8 cellular contexts compared by ENCODE assay signal in genomic region chrX:119605398-119605738, GRCh38. TPM values are rescaled to one million over a fixed set of nuclear protein-coding genes. Genes with fewer than 3 reads are reported as not detected.
A peak's percentile ranks its signal among the peaks of the same experiment; 100 is the strongest.
DNase-seq lines count a peak whose midpoint lies in the region; ATAC-seq and TF ChIP-seq lines count a peak whose summit lies in the region.

No MANE protein-coding gene starts in this region.

- H3K4me3 ChIP-seq in A673 (ENCODE audit: low read depth, low read length, poor library complexity, severe bottlenecking), result peak overlapping the region; percentile 69
- peak overlapping the region; percentile 100 for H3K4me3 ChIP-seq in NT2/D1 (ENCODE audit: insufficient read length, low read depth)
- peak overlapping the region; percentile 59 for H3K4me3 ChIP-seq in lower leg skin (ENCODE audit: low read depth, poor library complexity, severe bottlenecking)
- H3K4me3 ChIP-seq in thoracic aorta, result peak overlapping the region; percentile 85

- intact Hi-C loops in A673 (cut with micrococcal nuclease; ENCODE audit: unreplicated experiment), result no loop called here
- intact Hi-C loops in lower leg skin (cut with DNase I; ENCODE audit: low total_unique reads), result no loop called here

- peaks cover 5% of the 10 kb centered on the region for H3K36me3 ChIP-seq in A673 (ENCODE audit: insufficient read depth, low read length, poor library complexity, severe bottlenecking)
- peaks cover 26% of the 10 kb centered on the region for H3K36me3 ChIP-seq in NT2/D1 (ENCODE audit: insufficient read depth, insufficient read length, low read length)
- H3K36me3 ChIP-seq in thoracic aorta, result no peaks in the 10 kb centered on the region

- H3K4me1 ChIP-seq in A673 (ENCODE audit: insufficient read depth, low read length, poor library complexity, severe bottlenecking), result no peaks in the 10 kb centered on the region
- no peaks in the 10 kb centered on the region for H3K4me1 ChIP-seq in NT2/D1 (ENCODE audit: insufficient read depth, insufficient read length)
- peaks cover 0 to 4% of the 10 kb centered on the region in 2 donors for H3K4me1 ChIP-seq in thoracic aorta (ENCODE audit: control insufficient read depth in 1 of 2, low read depth in 2 of 2)

- peak overlapping the region; percentile 68 for H3K27ac Mint-ChIP-seq in chondrocyte (ENCODE audit: unreplicated experiment)

- H3K27ac ChIP-seq in A673 (ENCODE audit: low read depth, low read length, poor library complexity, severe bottlenecking) (peak overlapping the region; percentile 94), thoracic aorta (peak overlapping the region; percentile 72 to 81)

- no peaks in the 10 kb centered on the region for H3K27me3 Mint-ChIP-seq in chondrocyte (ENCODE audit: low read depth)

- CTCF ChIA-PET in A673 (lab: Charles Lee), result interaction anchor here (0.7 kb wide), 1 partner anchor 137 kb away, joined by 11 read pairs; the partner anchor contains the start of gene SLC25A5

- no peaks in the 10 kb centered on the region for H3K36me3 Mint-ChIP-seq in chondrocyte (ENCODE audit: low read depth)

- H3K9ac ChIP-seq in NT2/D1 (ENCODE audit: insufficient read length, low read depth), result peak overlapping the region; percentile 100

- WGBS in lower leg skin, 2 donors, result 0 to 36% methylated on average over 13 to 15 of the region's 15 CpGs

- no peak for TF ChIP-seq POLR2A in lower leg skin (IDR thresholded peaks at IDR 0.05)

- no peaks in the 10 kb centered on the region for H3K27me3 ChIP-seq in A673 (replicated peaks; ENCODE audit: insufficient read depth, low read depth, low read length, poor library complexity)
- H3K27me3 ChIP-seq in NT2/D1 (ENCODE audit: insufficient read depth, insufficient read length), result no peaks in the 10 kb centered on the region
- H3K27me3 ChIP-seq in thoracic aorta (replicated peaks; ENCODE audit: insufficient read depth), result no peaks in the 10 kb centered on the region

- DNase-seq in A673 (ENCODE audit: low spot score) (peak; percentile 6), NT2/D1 (ENCODE audit: low read depth, low spot score) (no peak), chondrocyte (ENCODE audit: low spot score) (no peak), lower leg skin (ENCODE audit: low spot score in 2 of 2) (no peak), thoracic aorta (ENCODE audit: low spot score) (no peak), CD1c-positive myeloid dendritic cell (ENCODE audit: extremely low spot score) (no peak)
- no peak for DNase-seq in activated effector memory CD4-positive, alpha-beta T cell treated with anti-CD3 and anti-CD28 coated beads, Interleukin-2, amount 50 U/mL, for 16 hours

- peak overlapping the region; percentile 86 for H3K4me3 Mint-ChIP-seq in chondrocyte (ENCODE audit: unreplicated experiment)

- H3K9me3 Mint-ChIP-seq in chondrocyte (ENCODE audit: low read depth), result peaks cover 4% of the 10 kb centered on the region

- peak; percentile 32 for ATAC-seq in GM19035 (IDR thresholded peaks at IDR 0.05; ENCODE audit: unreplicated experiment)
- no peak for ATAC-seq in thoracic aorta (ENCODE audit: insufficient number of reproducible peaks, low FRiP score, low read depth)

- no peaks in the 10 kb centered on the region for H3K9me3 ChIP-seq in A673 (ENCODE audit: low read depth, low read length, poor library complexity, severe bottlenecking)
- no peaks in the 10 kb centered on the region for H3K9me3 ChIP-seq in NT2/D1 (ENCODE audit: insufficient read depth, low read length)
- no peaks in the 10 kb centered on the region for H3K9me3 ChIP-seq in thoracic aorta

- peaks cover 23% of the 10 kb centered on the region for H3K4me1 Mint-ChIP-seq in chondrocyte (ENCODE audit: low read depth)

- TF ChIP-seq CTCF in A673 (conservative IDR thresholded peaks at IDR 0.05; ENCODE audit: low read depth, low read length), result no peak
- no peak for TF ChIP-seq CTCF in chondrocyte (IDR thresholded peaks at IDR 0.05)
- TF ChIP-seq CTCF in lower leg skin (IDR thresholded peaks at IDR 0.05), result no peak
- no peak for TF ChIP-seq CTCF in thoracic aorta (IDR thresholded peaks at IDR 0.05)

- no TSS peak for BruUV-seq in A673 (replicated peaks; lab: Mats Ljungman, UMichigan)

- POLR2A ChIA-PET in A673 (lab: Charles Lee; ENCODE audit: low non-redundant PET), result interaction anchor here (0.5 kb wide), 1 partner anchor 12 kb away, joined by 3 read pairs; no protein-coding TSS in a partner anchor

RNA-seq across cellular contexts. Expression of gene NKRF, which starts 0.9 kb away (rescaled TPM):
- total RNA-seq in A673 (2021) (18.8 and 22.1 TPM in 2 replicates), chondrocyte (7.8 to 8.3 TPM (median 8.0 TPM) in 3 replicates), lower leg skin (10 to 100 TPM in 2 of 4 donors, 1 to 10 TPM in 2; 8.9 to 16.6 (median 10.4) TPM), thoracic aorta (1 to 10 TPM; 3.8 to 8.3 TPM)

RNA-seq across cellular contexts. Expression of gene UBE2A, which starts 31.0 kb away (rescaled TPM):
- total RNA-seq in A673 (2021) (76.5 and 85.3 TPM in 2 replicates), chondrocyte (69.5 to 72.5 TPM (median 71.6 TPM) in 3 replicates), lower leg skin (10 to 100 TPM; 20.6 to 24.4 (median 22.4) TPM), thoracic aorta (10 to 100 TPM; 37.4 to 50.7 TPM)

RNA-seq across cellular contexts. Expression of gene STEEP1, which starts 40.2 kb away (rescaled TPM):
- total RNA-seq in A673 (2021) (38.4 and 39.2 TPM in 2 replicates), chondrocyte (17.1 to 20.3 TPM (median 19.2 TPM) in 3 replicates), lower leg skin (10 to 100 TPM; 25.9 to 29.4 (median 27.8) TPM), thoracic aorta (10 to 100 TPM; 32.0 to 51.9 TPM)
